In genomic region chr15:42378011-42378410, GRCh38 we compare ENCODE assay signal across 37 cellular contexts.
"Had no signal": no experiment of that assay in that cellular context is flagged by ENCODE, and none has a peak within 500 bp of the region (broad histone marks: within the 10 kb centered on the region; RNA-seq: fewer than 3 reads in every experiment).

No MANE protein-coding gene starts in this region.

- H3K9me3 Mint-ChIP-seq: activated T-helper 17 cell treated with anti-CD3 and anti-CD28 coated beads, Interleukin-2, amount 50 U/mL, for 72 hours had no signal

- H3K27ac Mint-ChIP-seq: activated B cell treated with CpG ODN at 0.5 μM for 24 hours; activated CD4-positive, alpha-beta memory T cell treated with anti-CD3 and anti-CD28 coated beads for 36 hours; activated CD4-positive, alpha-beta T cell treated with anti-CD3 and anti-CD28 coated beads, Interleukin-2, amount 10 ng/mL, durations not matched to agents 24 days and 14 days; activated CD8-positive, alpha-beta memory T cell treated with anti-CD3 and anti-CD28 coated beads, Interleukin-2, amount 10 ng/mL, durations not matched to agents 7 days and 5 days; activated CD8-positive, alpha-beta T cell treated with anti-CD3 and anti-CD28 coated beads for 36 hours; activated naive CD4-positive, alpha-beta T cell treated with anti-CD3 and anti-CD28 coated beads for 36 hours; activated naive CD4-positive, alpha-beta T cell treated with anti-CD3 and anti-CD28 coated beads, Interleukin-2, amount 50 U/mL, for 72 hours; activated naive CD8-positive, alpha-beta T cell treated with anti-CD3 and anti-CD28 coated beads for 36 hours; activated T-cell treated with anti-CD3 and anti-CD28 coated beads, Interleukin-2, amount 50 U/mL, for 72 hours; activated T-helper 1 cell treated with anti-CD3 and anti-CD28 coated beads, Interleukin-12 subunit alpha, Interleukin-12 subunit beta, Interleukin-2, Interleukin-4 antibody, amounts not matched to agents 30 ng/mL and 10 ng/mL and 1 ng/mL, durations not matched to agents 14 hours and 24 hours and 36 hours; activated T-helper 17 cell treated with anti-CD3 and anti-CD28 coated beads, Interleukin-2, amount 50 U/mL, for 72 hours; T-helper 1 cell treated with Interleukin-12 subunit alpha and Interleukin-12 subunit beta and Interleukin-4 antibody, amounts not matched to agents 30 μg/mL and 1 μg/mL, for 36 hours; T-helper 2 cell treated with Interferon-gamma antibody and Interleukin-4, amounts not matched to agents 5 μg/mL and 100 μg/mL, for 36 hours had no signal

- FAIRE-seq: astrocyte, TTC549 had no signal

- H3K4me3 Mint-ChIP-seq: activated B cell treated with CpG ODN at 0.5 μM for 24 hours; activated CD4-positive, alpha-beta memory T cell treated with anti-CD3 and anti-CD28 coated beads for 36 hours; activated CD4-positive, alpha-beta T cell treated with anti-CD3 and anti-CD28 coated beads, Interleukin-2, amount 10 ng/mL, durations not matched to agents 24 days and 14 days; activated CD8-positive, alpha-beta memory T cell treated with anti-CD3 and anti-CD28 coated beads, Interleukin-2, amount 10 ng/mL, durations not matched to agents 7 days and 5 days; activated CD8-positive, alpha-beta T cell treated with anti-CD3 and anti-CD28 coated beads for 36 hours; activated naive CD4-positive, alpha-beta T cell treated with anti-CD3 and anti-CD28 coated beads for 36 hours; activated naive CD8-positive, alpha-beta T cell treated with anti-CD3 and anti-CD28 coated beads for 36 hours; activated T-cell treated with anti-CD3 and anti-CD28 coated beads, Interleukin-2, amount 50 U/mL, for 4 hours; activated T-cell treated with anti-CD3 and anti-CD28 coated beads, Interleukin-2, amount 50 U/mL, for 72 hours; activated T-helper 1 cell treated with anti-CD3 and anti-CD28 coated beads, Interleukin-12 subunit alpha, Interleukin-12 subunit beta, Interleukin-2, Interleukin-4 antibody, amounts not matched to agents 30 ng/mL and 10 ng/mL and 1 ng/mL, durations not matched to agents 14 hours and 24 hours and 36 hours; activated T-helper 17 cell treated with anti-CD3 and anti-CD28 coated beads, Interleukin-2, amount 50 U/mL, for 72 hours; T-helper 1 cell treated with Interleukin-12 subunit alpha and Interleukin-12 subunit beta and Interleukin-4 antibody, amounts not matched to agents 30 μg/mL and 1 μg/mL, for 36 hours; T-helper 2 cell treated with Interferon-gamma antibody and Interleukin-4, amounts not matched to agents 5 μg/mL and 100 μg/mL, for 36 hours had no signal

- H3K36me3 ChIP-seq: adrenal gland, brain microvascular endothelial cell, breast epithelium had no signal

- DNase-seq: activated B cell treated with CpG ODN at 0.5 μM for 24 hours; activated CD4-positive, alpha-beta memory T cell treated with anti-CD3 and anti-CD28 coated beads for 36 hours; activated CD4-positive, alpha-beta T cell treated with anti-CD3 and anti-CD28 coated beads for 4 hours; activated CD4-positive, alpha-beta T cell treated with anti-CD3 and anti-CD28 coated beads, Interleukin-2, amount 10 ng/mL, durations not matched to agents 24 days and 14 days; activated CD4-positive, alpha-beta T cell treated with anti-CD3 and anti-CD28 coated beads, Interleukin-2, amount 50 U/mL, for 1 hour; activated CD4-positive, alpha-beta T cell treated with anti-CD3 and anti-CD28 coated beads, Interleukin-2, amount 50 U/mL, for 4 hours; activated CD4-positive, CD25-positive, alpha-beta regulatory T cell treated with anti-CD3 and anti-CD28 coated beads, Interleukin-2, amount 50 U/mL, for 72 hours; activated CD8-positive, alpha-beta memory T cell treated with anti-CD3 and anti-CD28 coated beads, Interleukin-2, amount 10 ng/mL, durations not matched to agents 7 days and 5 days; activated CD8-positive, alpha-beta T cell treated with anti-CD3 and anti-CD28 coated beads for 36 hours; activated effector memory CD4-positive, alpha-beta T cell treated with anti-CD3 and anti-CD28 coated beads, Interleukin-2, amount 50 U/mL, for 16 hours; activated gamma-delta T cell treated with Interleukin-2 at 50 U/mL for 16 hours; activated naive CD4-positive, alpha-beta T cell; activated naive CD4-positive, alpha-beta T cell treated with anti-CD3 and anti-CD28 coated beads for 36 hours; activated naive CD4-positive, alpha-beta T cell treated with anti-CD3 and anti-CD28 coated beads, Interleukin-2, amount 50 U/mL, for 16 hours; activated naive CD8-positive, alpha-beta T cell treated with anti-CD3 and anti-CD28 coated beads for 36 hours; activated T-cell treated with anti-CD3 and anti-CD28 coated beads for 4 hours; activated T-cell treated with anti-CD3 and anti-CD28 coated beads, Interleukin-2, amount 50 U/mL, for 1 hour; activated T-cell treated with anti-CD3 and anti-CD28 coated beads, Interleukin-2, amount 50 U/mL, for 4 hours; activated T-cell treated with anti-CD3 and anti-CD28 coated beads, Interleukin-2, amount 50 U/mL, for 72 hours; amniotic stem cell; aorta; body of pancreas; brain microvascular endothelial cell; central memory CD4-positive, alpha-beta T cell; T-helper 1 cell; T-helper 2 cell; T-helper 9 cell had no signal

- H3K4me1 Mint-ChIP-seq: activated B cell treated with CpG ODN at 0.5 μM for 24 hours; activated CD4-positive, alpha-beta T cell treated with anti-CD3 and anti-CD28 coated beads, Interleukin-2, amount 10 ng/mL, durations not matched to agents 24 days and 14 days; activated CD8-positive, alpha-beta memory T cell treated with anti-CD3 and anti-CD28 coated beads, Interleukin-2, amount 10 ng/mL, durations not matched to agents 7 days and 5 days; activated naive CD8-positive, alpha-beta T cell treated with anti-CD3 and anti-CD28 coated beads for 36 hours; activated T-helper 17 cell treated with anti-CD3 and anti-CD28 coated beads, Interleukin-2, amount 50 U/mL, for 72 hours had no signal

- H3K27me3 Mint-ChIP-seq: activated B cell treated with CpG ODN at 0.5 μM for 24 hours; activated CD4-positive, alpha-beta memory T cell treated with anti-CD3 and anti-CD28 coated beads for 36 hours; activated CD8-positive, alpha-beta T cell treated with anti-CD3 and anti-CD28 coated beads for 36 hours; activated naive CD8-positive, alpha-beta T cell treated with anti-CD3 and anti-CD28 coated beads for 36 hours; activated T-helper 17 cell treated with anti-CD3 and anti-CD28 coated beads, Interleukin-2, amount 50 U/mL, for 72 hours had no signal

- H3K4me3 ChIP-seq: adrenal gland, body of pancreas, breast epithelium had no signal

- H3K4me1 ChIP-seq: adrenal gland, body of pancreas, breast epithelium had no signal

- H3K9me3 ChIP-seq: adrenal gland, body of pancreas, breast epithelium had no signal

- ATAC-seq: activated CD8-positive, alpha-beta memory T cell treated with anti-CD3 and anti-CD28 coated beads, Interleukin-2, amount 10 ng/mL, durations not matched to agents 7 days and 5 days; activated CD8-positive, alpha-beta T cell treated with anti-CD3 and anti-CD28 coated beads for 36 hours; activated naive CD4-positive, alpha-beta T cell treated with anti-CD3 and anti-CD28 coated beads, Interleukin-2, amount 50 U/mL, for 72 hours; activated T-cell treated with anti-CD3 and anti-CD28 coated beads, Interleukin-2, amount 50 U/mL, for 4 hours; activated T-cell treated with anti-CD3 and anti-CD28 coated beads, Interleukin-2, amount 50 U/mL, for 72 hours; activated T-helper 17 cell treated with anti-CD3 and anti-CD28 coated beads, Interleukin-2, amount 50 U/mL, for 72 hours; body of pancreas had no signal

- H3K27ac ChIP-seq: adrenal gland, body of pancreas, brain microvascular endothelial cell, breast epithelium, VCaP had no signal

- H3K27me3 ChIP-seq: adrenal gland, body of pancreas, brain microvascular endothelial cell, breast epithelium had no signal
